2 cellular contexts compared by ENCODE assay signal in the genomic region with DNA sequence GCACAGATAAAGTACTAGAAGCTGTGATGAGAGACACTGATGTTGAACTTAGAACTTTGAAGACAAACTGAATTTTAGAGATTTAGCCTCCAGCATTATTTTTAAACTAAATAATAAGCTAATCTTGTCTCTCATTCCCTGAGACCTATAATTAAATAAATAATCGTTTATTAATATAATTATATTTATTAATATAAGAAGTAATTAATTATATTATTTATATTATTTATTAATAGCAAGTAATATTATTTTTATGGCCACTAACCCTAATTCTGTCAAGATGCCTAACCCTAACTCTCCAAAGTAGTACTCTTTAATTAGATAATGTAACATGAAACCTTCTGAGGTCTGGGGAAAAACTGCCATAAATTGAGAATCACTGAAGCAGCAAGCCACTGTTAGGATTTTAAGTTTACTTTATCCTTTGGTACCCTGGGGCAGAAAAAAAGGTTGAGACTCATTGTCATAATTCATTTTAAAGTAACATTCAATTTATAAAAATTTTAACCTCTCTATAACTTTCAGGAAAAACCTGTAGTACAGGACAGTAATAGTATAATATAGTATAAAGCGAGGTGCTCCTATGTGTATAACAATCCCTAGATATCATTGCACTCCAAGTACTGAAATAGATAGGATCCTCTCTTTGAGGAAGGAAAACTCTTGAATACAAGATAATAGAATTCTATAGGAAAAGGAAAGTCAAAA.
TF ChIP-seq lines count a peak whose summit lies in the region.

No MANE protein-coding gene starts in this region.

TF ChIP-seq in A549, 52 proteins besides CTCF, POLR2A, EP300 and RAD21:
- no peak for TF ChIP-seq CEBPB (IDR thresholded peaks at IDR 0.05)
- TF ChIP-seq CHD4 (IDR thresholded peaks at IDR 0.05; ENCODE audit: borderline replicate concordance): no peak
- TF ChIP-seq POLR2AphosphoS2 (conservative IDR thresholded peaks at IDR 0.05; ENCODE audit: low read length): no peak
- no peak for TF ChIP-seq ZNF302 (CRISPR knock-in tag; IDR thresholded peaks at IDR 0.05)
- no peak for TF ChIP-seq KDM1A (IDR thresholded peaks at IDR 0.05; ENCODE audit: low read depth)
- TF ChIP-seq RNF2 (IDR thresholded peaks at IDR 0.05; ENCODE audit: borderline replicate concordance, low read depth): no peak
- TF ChIP-seq TFCP2L1 (CRISPR knock-in tag; IDR thresholded peaks at IDR 0.05): no peak
- no peak for TF ChIP-seq RCOR1 (IDR thresholded peaks at IDR 0.05; ENCODE audit: low read depth, low read length)
- TF ChIP-seq HDAC2 (IDR thresholded peaks at IDR 0.05): no peak
- TF ChIP-seq NR3C1 (IDR thresholded peaks at IDR 0.05): no peak
- no peak for TF ChIP-seq JUNB (IDR thresholded peaks at IDR 0.05)
- no peak for TF ChIP-seq RFX5 (IDR thresholded peaks at IDR 0.05)
- TF ChIP-seq, protein P1, sequence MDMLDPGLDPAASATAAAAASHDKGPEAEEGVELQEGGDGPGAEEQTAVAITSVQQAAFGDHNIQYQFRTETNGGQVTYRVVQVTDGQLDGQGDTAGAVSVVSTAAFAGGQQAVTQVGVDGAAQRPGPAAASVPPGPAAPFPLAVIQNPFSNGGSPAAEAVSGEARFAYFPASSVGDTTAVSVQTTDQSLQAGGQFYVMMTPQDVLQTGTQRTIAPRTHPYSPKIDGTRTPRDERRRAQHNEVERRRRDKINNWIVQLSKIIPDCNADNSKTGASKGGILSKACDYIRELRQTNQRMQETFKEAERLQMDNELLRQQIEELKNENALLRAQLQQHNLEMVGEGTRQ (IDR thresholded peaks at IDR 0.05): no peak
- no peak for TF ChIP-seq ATOH8 (CRISPR knock-in tag; IDR thresholded peaks at IDR 0.05; ENCODE audit: low read depth)
- no peak for TF ChIP-seq HMGXB4 (CRISPR knock-in tag; IDR thresholded peaks at IDR 0.05; ENCODE audit: borderline replicate concordance)
- TF ChIP-seq FOSB (CRISPR knock-in tag; IDR thresholded peaks at IDR 0.05): no peak
- TF ChIP-seq EHF (CRISPR knock-in tag; IDR thresholded peaks at IDR 0.05): no peak

TF ChIP-seq in IMR-90, 13 proteins besides CTCF, POLR2A, EP300 and RAD21:
- TF ChIP-seq BHLHE40 (IDR thresholded peaks at IDR 0.05; ENCODE audit: low read depth, low read length) (no peak), MAZ (IDR thresholded peaks at IDR 0.05; ENCODE audit: borderline replicate concordance, low read depth, low read length) (no peak), CEBPB (IDR thresholded peaks at IDR 0.05; ENCODE audit: low read depth, low read length) (no peak), NFE2L2 (IDR thresholded peaks at IDR 0.05; ENCODE audit: low read depth, low read length) (no peak), RFX5 (IDR thresholded peaks at IDR 0.05; ENCODE audit: low read depth, low read length) (no peak), FOS (IDR thresholded peaks at IDR 0.05; ENCODE audit: low read depth, low read length) (no peak), MAFK (IDR thresholded peaks at IDR 0.05; ENCODE audit: low read depth, low read length) (no peak), MXI1 (IDR thresholded peaks at IDR 0.05; ENCODE audit: borderline replicate concordance, low read depth, low read length) (no peak), RCOR1 (IDR thresholded peaks at IDR 0.05; ENCODE audit: insufficient replicate concordance, low read length) (no peak), CHD1 (IDR thresholded peaks at IDR 0.05; ENCODE audit: low read depth, low read length) (no peak), ELK1 (IDR thresholded peaks at IDR 0.05; ENCODE audit: borderline replicate concordance, low read depth, low read length) (no peak), SMC3 (IDR thresholded peaks at IDR 0.05; ENCODE audit: low read depth, low read length) (no peak)
- TF ChIP-seq, protein P1 (IDR thresholded peaks at IDR 0.05; ENCODE audit: low read depth, low read length): no peak
